In the genomic region with DNA sequence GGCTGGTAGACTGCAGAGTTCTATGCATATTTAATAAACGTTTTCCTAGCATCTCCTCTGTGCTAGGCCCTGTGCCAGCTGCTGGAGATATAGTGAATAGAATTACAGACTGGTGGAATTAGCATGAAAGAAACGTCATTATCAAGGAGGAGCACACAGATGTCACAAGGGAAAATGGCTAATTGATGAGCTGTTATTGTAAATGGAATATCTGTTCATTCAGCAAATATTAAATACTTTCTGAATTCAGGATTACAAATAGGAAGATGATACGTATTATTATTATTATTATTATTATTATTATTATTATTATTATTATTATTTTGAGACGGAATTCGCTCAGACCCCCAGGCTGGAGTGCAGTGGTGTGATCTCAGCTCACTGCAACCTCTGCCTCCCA, we compare ENCODE assay signal across 1 cellular context.
TF ChIP-seq lines count a peak whose summit lies in the region.

No MANE protein-coding gene starts in this region.

TF ChIP-seq in H1, 55 proteins besides CTCF, POLR2A, EP300 and RAD21:
- TF ChIP-seq MAFK (IDR thresholded peaks at IDR 0.05; ENCODE audit: low read depth, low read length): no peak
- TF ChIP-seq, protein P1, sequence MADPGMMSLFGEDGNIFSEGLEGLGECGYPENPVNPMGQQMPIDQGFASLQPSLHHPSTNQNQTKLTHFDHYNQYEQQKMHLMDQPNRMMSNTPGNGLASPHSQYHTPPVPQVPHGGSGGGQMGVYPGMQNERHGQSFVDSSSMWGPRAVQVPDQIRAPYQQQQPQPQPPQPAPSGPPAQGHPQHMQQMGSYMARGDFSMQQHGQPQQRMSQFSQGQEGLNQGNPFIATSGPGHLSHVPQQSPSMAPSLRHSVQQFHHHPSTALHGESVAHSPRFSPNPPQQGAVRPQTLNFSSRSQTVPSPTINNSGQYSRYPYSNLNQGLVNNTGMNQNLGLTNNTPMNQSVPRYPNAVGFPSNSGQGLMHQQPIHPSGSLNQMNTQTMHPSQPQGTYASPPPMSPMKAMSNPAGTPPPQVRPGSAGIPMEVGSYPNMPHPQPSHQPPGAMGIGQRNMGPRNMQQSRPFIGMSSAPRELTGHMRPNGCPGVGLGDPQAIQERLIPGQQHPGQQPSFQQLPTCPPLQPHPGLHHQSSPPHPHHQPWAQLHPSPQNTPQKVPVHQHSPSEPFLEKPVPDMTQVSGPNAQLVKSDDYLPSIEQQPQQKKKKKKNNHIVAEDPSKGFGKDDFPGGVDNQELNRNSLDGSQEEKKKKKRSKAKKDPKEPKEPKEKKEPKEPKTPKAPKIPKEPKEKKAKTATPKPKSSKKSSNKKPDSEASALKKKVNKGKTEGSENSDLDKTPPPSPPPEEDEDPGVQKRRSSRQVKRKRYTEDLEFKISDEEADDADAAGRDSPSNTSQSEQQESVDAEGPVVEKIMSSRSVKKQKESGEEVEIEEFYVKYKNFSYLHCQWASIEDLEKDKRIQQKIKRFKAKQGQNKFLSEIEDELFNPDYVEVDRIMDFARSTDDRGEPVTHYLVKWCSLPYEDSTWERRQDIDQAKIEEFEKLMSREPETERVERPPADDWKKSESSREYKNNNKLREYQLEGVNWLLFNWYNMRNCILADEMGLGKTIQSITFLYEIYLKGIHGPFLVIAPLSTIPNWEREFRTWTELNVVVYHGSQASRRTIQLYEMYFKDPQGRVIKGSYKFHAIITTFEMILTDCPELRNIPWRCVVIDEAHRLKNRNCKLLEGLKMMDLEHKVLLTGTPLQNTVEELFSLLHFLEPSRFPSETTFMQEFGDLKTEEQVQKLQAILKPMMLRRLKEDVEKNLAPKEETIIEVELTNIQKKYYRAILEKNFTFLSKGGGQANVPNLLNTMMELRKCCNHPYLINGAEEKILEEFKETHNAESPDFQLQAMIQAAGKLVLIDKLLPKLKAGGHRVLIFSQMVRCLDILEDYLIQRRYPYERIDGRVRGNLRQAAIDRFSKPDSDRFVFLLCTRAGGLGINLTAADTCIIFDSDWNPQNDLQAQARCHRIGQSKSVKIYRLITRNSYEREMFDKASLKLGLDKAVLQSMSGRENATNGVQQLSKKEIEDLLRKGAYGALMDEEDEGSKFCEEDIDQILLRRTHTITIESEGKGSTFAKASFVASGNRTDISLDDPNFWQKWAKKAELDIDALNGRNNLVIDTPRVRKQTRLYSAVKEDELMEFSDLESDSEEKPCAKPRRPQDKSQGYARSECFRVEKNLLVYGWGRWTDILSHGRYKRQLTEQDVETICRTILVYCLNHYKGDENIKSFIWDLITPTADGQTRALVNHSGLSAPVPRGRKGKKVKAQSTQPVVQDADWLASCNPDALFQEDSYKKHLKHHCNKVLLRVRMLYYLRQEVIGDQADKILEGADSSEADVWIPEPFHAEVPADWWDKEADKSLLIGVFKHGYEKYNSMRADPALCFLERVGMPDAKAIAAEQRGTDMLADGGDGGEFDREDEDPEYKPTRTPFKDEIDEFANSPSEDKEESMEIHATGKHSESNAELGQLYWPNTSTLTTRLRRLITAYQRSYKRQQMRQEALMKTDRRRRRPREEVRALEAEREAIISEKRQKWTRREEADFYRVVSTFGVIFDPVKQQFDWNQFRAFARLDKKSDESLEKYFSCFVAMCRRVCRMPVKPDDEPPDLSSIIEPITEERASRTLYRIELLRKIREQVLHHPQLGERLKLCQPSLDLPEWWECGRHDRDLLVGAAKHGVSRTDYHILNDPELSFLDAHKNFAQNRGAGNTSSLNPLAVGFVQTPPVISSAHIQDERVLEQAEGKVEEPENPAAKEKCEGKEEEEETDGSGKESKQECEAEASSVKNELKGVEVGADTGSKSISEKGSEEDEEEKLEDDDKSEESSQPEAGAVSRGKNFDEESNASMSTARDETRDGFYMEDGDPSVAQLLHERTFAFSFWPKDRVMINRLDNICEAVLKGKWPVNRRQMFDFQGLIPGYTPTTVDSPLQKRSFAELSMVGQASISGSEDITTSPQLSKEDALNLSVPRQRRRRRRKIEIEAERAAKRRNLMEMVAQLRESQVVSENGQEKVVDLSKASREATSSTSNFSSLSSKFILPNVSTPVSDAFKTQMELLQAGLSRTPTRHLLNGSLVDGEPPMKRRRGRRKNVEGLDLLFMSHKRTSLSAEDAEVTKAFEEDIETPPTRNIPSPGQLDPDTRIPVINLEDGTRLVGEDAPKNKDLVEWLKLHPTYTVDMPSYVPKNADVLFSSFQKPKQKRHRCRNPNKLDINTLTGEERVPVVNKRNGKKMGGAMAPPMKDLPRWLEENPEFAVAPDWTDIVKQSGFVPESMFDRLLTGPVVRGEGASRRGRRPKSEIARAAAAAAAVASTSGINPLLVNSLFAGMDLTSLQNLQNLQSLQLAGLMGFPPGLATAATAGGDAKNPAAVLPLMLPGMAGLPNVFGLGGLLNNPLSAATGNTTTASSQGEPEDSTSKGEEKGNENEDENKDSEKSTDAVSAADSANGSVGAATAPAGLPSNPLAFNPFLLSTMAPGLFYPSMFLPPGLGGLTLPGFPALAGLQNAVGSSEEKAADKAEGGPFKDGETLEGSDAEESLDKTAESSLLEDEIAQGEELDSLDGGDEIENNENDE (IDR thresholded peaks at IDR 0.05; ENCODE audit: insufficient replicate concordance, low read length): no peak
